11 cellular contexts compared by ENCODE assay signal in genomic region chr7:84191842-84192241, GRCh38. TPM values are rescaled to one million over a fixed set of nuclear protein-coding genes. Genes with fewer than 3 reads are reported as not detected.
DNase-seq lines count a peak whose midpoint lies in the region; ATAC-seq and TF ChIP-seq lines count a peak whose summit lies in the region.
"Had no signal": no experiment of that assay in that cellular context is flagged by ENCODE, and none has a peak within 500 bp of the region (broad histone marks: within the 10 kb centered on the region; RNA-seq: fewer than 3 reads in every experiment).

No MANE protein-coding gene starts in this region.

- no peak for TF ChIP-seq CTCF in heart right ventricle (IDR thresholded peaks at IDR 0.05)
- no peak for TF ChIP-seq CTCF in astrocyte of the spinal cord (IDR thresholded peaks at IDR 0.05; ENCODE audit: low read depth, low read length)
- no peak for TF ChIP-seq CTCF in kidney epithelial cell (IDR thresholded peaks at IDR 0.05; ENCODE audit: insufficient read depth, low read length, poor library complexity, severe bottlenecking)

- H3K9me3 ChIP-seq in right cardiac atrium (ENCODE audit: control insufficient read depth, low read length): no peaks in the 10 kb centered on the region
- no peaks in the 10 kb centered on the region for H3K9me3 ChIP-seq in heart right ventricle

- WGBS in right cardiac atrium: 59% methylated on average over 1 of the region's 1 CpG
- WGBS in heart right ventricle, 2 donors: 40 to 68% methylated on average over 1 of the region's 1 CpG

- ATAC-seq in right cardiac atrium (no peak), heart right ventricle (no peak)

- no peak for DNase-seq in right cardiac atrium
- no peak for DNase-seq in heart right ventricle
- DNase-seq in astrocyte of the spinal cord (ENCODE audit: low read depth, low spot score): peak; percentile 50
- no peak for DNase-seq in kidney epithelial cell (ENCODE audit: low read depth)
- DNase-seq in NCI-H187 treated with DMSO at 0.1 percent for 48 hours (lab: John Stamatoyannopoulos, UW): no peak
- DNase-seq in T-helper 9 cell: no peak
- DNase-seq in anterior cingulate cortex (lab: John Stamatoyannopoulos, UW): no peak
- DNase-seq in NCI-H187 (lab: John Stamatoyannopoulos, UW): no peak
- DNase-seq: activated CD4-positive, alpha-beta T cell treated with anti-CD3 and anti-CD28 coated beads for 48 hours; activated gamma-delta T cell treated with Interleukin-2 at 50 U/mL for 16 hours; NCI-H510A treated with DMSO at 0.1 percent for 48 hours had no signal

- H3K4me1 ChIP-seq in right cardiac atrium (ENCODE audit: control insufficient read depth, insufficient read depth, low read length) (no peaks in the 10 kb centered on the region), heart right ventricle (peaks cover 0 to 13% (median 0%) of the 10 kb centered on the region in 9 donors)

- no peaks in the 10 kb centered on the region for H3K36me3 ChIP-seq in heart right ventricle
- H3K36me3 ChIP-seq in kidney epithelial cell (ENCODE audit: control insufficient read depth, insufficient read depth, low read length): no peaks in the 10 kb centered on the region

- intact Hi-C loops in right cardiac atrium (cut with DNase I): loop anchor here in 1 of 4 donors (10.0 kb wide), 1 partner anchor 123 kb away; no protein-coding TSS in a partner anchor
- intact Hi-C loops in heart right ventricle (cut with DNase I): loop anchor here in 2 of 10 donors (10.0 kb wide), 1 partner anchor 833 kb away; no protein-coding TSS in a partner anchor

- in situ Hi-C loops in astrocyte of the spinal cord (cut with HindIII; ENCODE audit: low sequenced_read_pairs): no loop called here

- no peaks in the 10 kb centered on the region for H3K27me3 ChIP-seq in right cardiac atrium (ENCODE audit: control insufficient read depth, insufficient read depth)
- no peaks in the 10 kb centered on the region for H3K27me3 ChIP-seq in heart right ventricle
- H3K27me3 ChIP-seq in kidney epithelial cell (ENCODE audit: control insufficient read depth, insufficient read depth, low read length): no peaks in the 10 kb centered on the region

- H3K27ac ChIP-seq in right cardiac atrium (ENCODE audit: low read length) (no peak overlapping the region), heart right ventricle (no peak overlapping the region)

- peak overlapping the region; percentile 3 for H3K4me3 ChIP-seq in right cardiac atrium (ENCODE audit: low read length)
- peak overlapping the region in 3 of 10 donors; percentile 2 to 57 (median 5) for H3K4me3 ChIP-seq in heart right ventricle
- peak overlapping the region; percentile 19 for H3K4me3 ChIP-seq in astrocyte of the spinal cord (ENCODE audit: low read depth, low read length)
- H3K4me3 ChIP-seq in kidney epithelial cell (ENCODE audit: low read depth, low read length): peak overlapping the region; percentile 63

RNA-seq across cellular contexts. Expression of gene SEMA3A, which starts 2.7 kb away (rescaled TPM):
- total RNA-seq in right cardiac atrium: 10 to 100 TPM in 2 of 4 donors, 1 to 10 TPM in 2; 7.4 to 22.4 (median 11.5) TPM
- 1.2 TPM for polyA plus RNA-seq in right cardiac atrium
- total RNA-seq in heart right ventricle: 1 to 10 TPM in 8 of 10 donors, under 1 TPM in 2; 0.57 to 5.3 (median 1.7) TPM
- polyA plus RNA-seq in heart right ventricle: under 1 TPM; 0.19 to 0.59 TPM
- 6.2 and 6.8 TPM in 2 replicates for total RNA-seq in kidney epithelial cell
